1 cellular context compared by ENCODE assay signal in genomic region chr1:63773815-63774616, GRCh38.
TF ChIP-seq lines count a peak whose summit lies in the region.

Gene ROR1, plus strand, starts transcription at chr1:63774017.

TF ChIP-seq in HepG2, 621 proteins besides CTCF, POLR2A, EP300 and RAD21 (continued from another document and continues in another):
- TF ChIP-seq ZNF33A (CRISPR knock-in tag; IDR thresholded peaks at IDR 0.05; ENCODE audit: borderline replicate concordance) (no peak), MZF1 (CRISPR knock-in tag; IDR thresholded peaks at IDR 0.05; ENCODE audit: borderline replicate concordance) (no peak), ATF3 (CRISPR knock-in tag; IDR thresholded peaks at IDR 0.05) (no peak), ZNF101 (CRISPR knock-in tag; IDR thresholded peaks at IDR 0.05; ENCODE audit: borderline replicate concordance, low read depth) (no peak), MAF1 (CRISPR knock-in tag; IDR thresholded peaks at IDR 0.05; ENCODE audit: borderline replicate concordance) (no peak), SIN3A (IDR thresholded peaks at IDR 0.05; ENCODE audit: borderline replicate concordance, low read depth, low read length) (no peak), KLF11 (CRISPR knock-in tag; IDR thresholded peaks at IDR 0.05) (no peak), DRAP1 (CRISPR knock-in tag; IDR thresholded peaks at IDR 0.05) (no peak), ESRRA (CRISPR knock-in tag; IDR thresholded peaks at IDR 0.05; ENCODE audit: low read depth) (peak; percentile 48; the same call in 1 of the 2 replicates), ZNF512 (CRISPR knock-in tag; IDR thresholded peaks at IDR 0.05) (no peak), NR1H2 (CRISPR knock-in tag; IDR thresholded peaks at IDR 0.05; ENCODE audit: borderline replicate concordance, low read depth) (0 out of 2 replicates have a peak, but pooled peaks have one; percentile 29), ZNF382 (CRISPR knock-in tag; IDR thresholded peaks at IDR 0.05; ENCODE audit: borderline replicate concordance) (no peak), SPEN (CRISPR knock-in tag; IDR thresholded peaks at IDR 0.05; ENCODE audit: low read depth) (peak; percentile 52; the same call in 1 of the 2 replicates), NR2F6 (IDR thresholded peaks at IDR 0.05) (no peak), NR2F6 (CRISPR knock-in tag; IDR thresholded peaks at IDR 0.05) (no peak), ZNF614 (CRISPR knock-in tag; IDR thresholded peaks at IDR 0.05; ENCODE audit: borderline replicate concordance) (no peak), PAWR (CRISPR knock-in tag; IDR thresholded peaks at IDR 0.05; ENCODE audit: borderline replicate concordance) (no peak), ZBTB14 (CRISPR knock-in tag; IDR thresholded peaks at IDR 0.05) (peak; percentile 61), GLI4 (CRISPR knock-in tag; IDR thresholded peaks at IDR 0.05; ENCODE audit: borderline replicate concordance) (no peak), FOXJ3 (CRISPR knock-in tag; IDR thresholded peaks at IDR 0.05; ENCODE audit: borderline replicate concordance) (no peak), SMAD9 (CRISPR knock-in tag; IDR thresholded peaks at IDR 0.05) (no peak), HIC2 (CRISPR knock-in tag; IDR thresholded peaks at IDR 0.05; ENCODE audit: low read depth) (0 out of 2 replicates have a peak, but pooled peaks have one; percentile 31), ZNF713 (CRISPR knock-in tag; IDR thresholded peaks at IDR 0.05) (no peak), KLF16 (CRISPR knock-in tag; IDR thresholded peaks at IDR 0.05) (no peak), ZNF232 (CRISPR knock-in tag; IDR thresholded peaks at IDR 0.05; ENCODE audit: borderline replicate concordance) (peak; percentile 62; the same call in 1 of the 2 replicates), DR1 (CRISPR knock-in tag; IDR thresholded peaks at IDR 0.05) (no peak), NFIC (IDR thresholded peaks at IDR 0.05; ENCODE audit: low read length) (no peak), ZNF124 (CRISPR knock-in tag; IDR thresholded peaks at IDR 0.05) (no peak), HMG20B (CRISPR knock-in tag; conservative IDR thresholded peaks at IDR 0.05) (no peak), RFX3 (CRISPR knock-in tag; IDR thresholded peaks at IDR 0.05) (no peak), ZNF430 (CRISPR knock-in tag; IDR thresholded peaks at IDR 0.05) (peak; percentile 81; the same call in 1 of the 2 replicates), MIER3 (CRISPR knock-in tag; IDR thresholded peaks at IDR 0.05; ENCODE audit: borderline replicate concordance) (no peak), ZFP41 (CRISPR knock-in tag; IDR thresholded peaks at IDR 0.05; ENCODE audit: borderline replicate concordance) (no peak), ZBTB8A (CRISPR knock-in tag; IDR thresholded peaks at IDR 0.05; ENCODE audit: borderline replicate concordance, low read depth) (no peak), ZNF280D (CRISPR knock-in tag; IDR thresholded peaks at IDR 0.05) (0 out of 2 replicates have a peak, but pooled peaks have one; percentile 25), AGO1 (IDR thresholded peaks at IDR 0.05; ENCODE audit: low read depth, low read length, poor library complexity, severe bottlenecking) (no peak), ZNF546 (CRISPR knock-in tag; conservative IDR thresholded peaks at IDR 0.05) (no peak), ZNF329 (CRISPR knock-in tag; IDR thresholded peaks at IDR 0.05; ENCODE audit: low read depth) (0 out of 2 replicates have a peak, but pooled peaks have one; percentile 41), PHB2 (IDR thresholded peaks at IDR 0.05; ENCODE audit: partially characterized antibody) (no peak), HOXA5 (CRISPR knock-in tag; IDR thresholded peaks at IDR 0.05) (0 out of 2 replicates have a peak, but pooled peaks have one; percentile 16), IRX3 (CRISPR knock-in tag; IDR thresholded peaks at IDR 0.05; ENCODE audit: borderline replicate concordance, low read depth) (no peak), JUNB (CRISPR knock-in tag; IDR thresholded peaks at IDR 0.05; ENCODE audit: borderline replicate concordance) (0 out of 2 replicates have a peak, but pooled peaks have one; percentile 21), HOXA9 (CRISPR knock-in tag; IDR thresholded peaks at IDR 0.05; ENCODE audit: borderline replicate concordance) (peak; percentile 32; the same call in 1 of the 2 replicates), FOXK1 (CRISPR knock-in tag; IDR thresholded peaks at IDR 0.05; ENCODE audit: borderline replicate concordance, low read depth) (no peak), ZNF3 (CRISPR knock-in tag; IDR thresholded peaks at IDR 0.05) (no peak)
- TF ChIP-seq, protein P1, sequence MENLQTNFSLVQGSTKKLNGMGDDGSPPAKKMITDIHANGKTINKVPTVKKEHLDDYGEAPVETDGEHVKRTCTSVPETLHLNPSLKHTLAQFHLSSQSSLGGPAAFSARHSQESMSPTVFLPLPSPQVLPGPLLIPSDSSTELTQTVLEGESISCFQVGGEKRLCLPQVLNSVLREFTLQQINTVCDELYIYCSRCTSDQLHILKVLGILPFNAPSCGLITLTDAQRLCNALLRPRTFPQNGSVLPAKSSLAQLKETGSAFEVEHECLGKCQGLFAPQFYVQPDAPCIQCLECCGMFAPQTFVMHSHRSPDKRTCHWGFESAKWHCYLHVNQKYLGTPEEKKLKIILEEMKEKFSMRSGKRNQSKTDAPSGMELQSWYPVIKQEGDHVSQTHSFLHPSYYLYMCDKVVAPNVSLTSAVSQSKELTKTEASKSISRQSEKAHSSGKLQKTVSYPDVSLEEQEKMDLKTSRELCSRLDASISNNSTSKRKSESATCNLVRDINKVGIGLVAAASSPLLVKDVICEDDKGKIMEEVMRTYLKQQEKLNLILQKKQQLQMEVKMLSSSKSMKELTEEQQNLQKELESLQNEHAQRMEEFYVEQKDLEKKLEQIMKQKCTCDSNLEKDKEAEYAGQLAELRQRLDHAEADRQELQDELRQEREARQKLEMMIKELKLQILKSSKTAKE (CRISPR knock-in tag; IDR thresholded peaks at IDR 0.05; ENCODE audit: borderline replicate concordance): peak; percentile 53; the same call in 1 of the 2 replicates
- TF ChIP-seq, protein P2, sequence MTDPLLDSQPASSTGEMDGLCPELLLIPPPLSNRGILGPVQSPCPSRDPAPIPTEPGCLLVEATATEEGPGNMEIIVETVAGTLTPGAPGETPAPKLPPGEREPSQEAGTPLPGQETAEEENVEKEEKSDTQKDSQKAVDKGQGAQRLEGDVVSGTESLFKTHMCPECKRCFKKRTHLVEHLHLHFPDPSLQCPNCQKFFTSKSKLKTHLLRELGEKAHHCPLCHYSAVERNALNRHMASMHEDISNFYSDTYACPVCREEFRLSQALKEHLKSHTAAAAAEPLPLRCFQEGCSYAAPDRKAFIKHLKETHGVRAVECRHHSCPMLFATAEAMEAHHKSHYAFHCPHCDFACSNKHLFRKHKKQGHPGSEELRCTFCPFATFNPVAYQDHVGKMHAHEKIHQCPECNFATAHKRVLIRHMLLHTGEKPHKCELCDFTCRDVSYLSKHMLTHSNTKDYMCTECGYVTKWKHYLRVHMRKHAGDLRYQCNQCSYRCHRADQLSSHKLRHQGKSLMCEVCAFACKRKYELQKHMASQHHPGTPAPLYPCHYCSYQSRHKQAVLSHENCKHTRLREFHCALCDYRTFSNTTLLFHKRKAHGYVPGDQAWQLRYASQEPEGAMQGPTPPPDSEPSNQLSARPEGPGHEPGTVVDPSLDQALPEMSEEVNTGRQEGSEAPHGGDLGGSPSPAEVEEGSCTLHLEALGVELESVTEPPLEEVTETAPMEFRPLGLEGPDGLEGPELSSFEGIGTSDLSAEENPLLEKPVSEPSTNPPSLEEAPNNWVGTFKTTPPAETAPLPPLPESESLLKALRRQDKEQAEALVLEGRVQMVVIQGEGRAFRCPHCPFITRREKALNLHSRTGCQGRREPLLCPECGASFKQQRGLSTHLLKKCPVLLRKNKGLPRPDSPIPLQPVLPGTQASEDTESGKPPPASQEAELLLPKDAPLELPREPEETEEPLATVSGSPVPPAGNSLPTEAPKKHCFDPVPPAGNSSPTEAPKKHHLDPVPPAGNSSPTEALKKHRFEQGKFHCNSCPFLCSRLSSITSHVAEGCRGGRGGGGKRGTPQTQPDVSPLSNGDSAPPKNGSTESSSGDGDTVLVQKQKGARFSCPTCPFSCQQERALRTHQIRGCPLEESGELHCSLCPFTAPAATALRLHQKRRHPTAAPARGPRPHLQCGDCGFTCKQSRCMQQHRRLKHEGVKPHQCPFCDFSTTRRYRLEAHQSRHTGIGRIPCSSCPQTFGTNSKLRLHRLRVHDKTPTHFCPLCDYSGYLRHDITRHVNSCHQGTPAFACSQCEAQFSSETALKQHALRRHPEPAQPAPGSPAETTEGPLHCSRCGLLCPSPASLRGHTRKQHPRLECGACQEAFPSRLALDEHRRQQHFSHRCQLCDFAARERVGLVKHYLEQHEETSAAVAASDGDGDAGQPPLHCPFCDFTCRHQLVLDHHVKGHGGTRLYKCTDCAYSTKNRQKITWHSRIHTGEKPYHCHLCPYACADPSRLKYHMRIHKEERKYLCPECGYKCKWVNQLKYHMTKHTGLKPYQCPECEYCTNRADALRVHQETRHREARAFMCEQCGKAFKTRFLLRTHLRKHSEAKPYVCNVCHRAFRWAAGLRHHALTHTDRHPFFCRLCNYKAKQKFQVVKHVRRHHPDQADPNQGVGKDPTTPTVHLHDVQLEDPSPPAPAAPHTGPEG (CRISPR knock-in tag; IDR thresholded peaks at IDR 0.05): peak; percentile 57; the same call in 1 of the 2 replicates
- TF ChIP-seq, protein P3, sequence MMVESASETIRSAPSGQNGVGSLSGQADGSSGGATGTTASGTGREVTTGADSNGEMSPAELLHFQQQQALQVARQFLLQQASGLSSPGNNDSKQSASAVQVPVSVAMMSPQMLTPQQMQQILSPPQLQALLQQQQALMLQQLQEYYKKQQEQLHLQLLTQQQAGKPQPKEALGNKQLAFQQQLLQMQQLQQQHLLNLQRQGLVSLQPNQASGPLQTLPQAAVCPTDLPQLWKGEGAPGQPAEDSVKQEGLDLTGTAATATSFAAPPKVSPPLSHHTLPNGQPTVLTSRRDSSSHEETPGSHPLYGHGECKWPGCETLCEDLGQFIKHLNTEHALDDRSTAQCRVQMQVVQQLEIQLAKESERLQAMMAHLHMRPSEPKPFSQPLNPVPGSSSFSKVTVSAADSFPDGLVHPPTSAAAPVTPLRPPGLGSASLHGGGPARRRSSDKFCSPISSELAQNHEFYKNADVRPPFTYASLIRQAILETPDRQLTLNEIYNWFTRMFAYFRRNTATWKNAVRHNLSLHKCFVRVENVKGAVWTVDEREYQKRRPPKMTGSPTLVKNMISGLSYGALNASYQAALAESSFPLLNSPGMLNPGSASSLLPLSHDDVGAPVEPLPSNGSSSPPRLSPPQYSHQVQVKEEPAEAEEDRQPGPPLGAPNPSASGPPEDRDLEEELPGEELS (CRISPR knock-in tag; IDR thresholded peaks at IDR 0.05): no peak
